8 cellular contexts compared by ENCODE assay signal in genomic region chr12:42823679-42824078, GRCh38.
"Had no signal": no experiment of that assay in that cellular context is flagged by ENCODE, and none has a peak within 500 bp of the region (broad histone marks: within the 10 kb centered on the region; RNA-seq: fewer than 3 reads in every experiment).

No MANE protein-coding gene starts in this region.

- DNase-seq: H9, HCEC 1CT had no signal

- H2AFZ ChIP-seq: GM23338 had no signal

- H3K4me1 Mint-ChIP-seq: IgD-negative memory B cell had no signal

- H3K27ac ChIP-seq: HL-60 had no signal

- ATAC-seq: GM23338, HepG2 had no signal

- H3K27me3 Mint-ChIP-seq: IgD-negative memory B cell had no signal

- H3K4me3 ChIP-seq: GM23338 had no signal

- H3K4me3 Mint-ChIP-seq: GM23338, H9, IgD-negative memory B cell had no signal

- H3K4me2 ChIP-seq: GM23338 had no signal

- H3K36me3 Mint-ChIP-seq: IgD-negative memory B cell had no signal

- FAIRE-seq: H1, H54, HepG2 had no signal

- H3K27ac Mint-ChIP-seq: GM23338, H9, IgD-negative memory B cell had no signal
